Comparison of ENCODE assay signal across 13 cellular contexts in genomic region chr2:25885933-25886332, GRCh38. TPM values are rescaled to one million over a fixed set of nuclear protein-coding genes. Genes with fewer than 3 reads are reported as not detected.
A peak's percentile ranks its signal among the peaks of the same experiment; 100 is the strongest.
DNase-seq lines count a peak whose midpoint lies in the region; ATAC-seq, FAIRE-seq and TF ChIP-seq lines count a peak whose summit lies in the region.
"Had no signal": no experiment of that assay in that cellular context is flagged by ENCODE, and none has a peak within 500 bp of the region (broad histone marks: within the 10 kb centered on the region; RNA-seq: fewer than 3 reads in every experiment).

No MANE protein-coding gene starts in this region.

- no peaks in the 10 kb centered on the region for H3K4me1 Mint-ChIP-seq in mesothelial cell of epicardium

- no peaks in the 10 kb centered on the region for H3K27me3 ChIP-seq in PC-9 (ENCODE audit: insufficient read depth, low read depth)
- H3K27me3 ChIP-seq in endothelial cell of umbilical vein (ENCODE audit: control insufficient read depth in 2 of 2, insufficient read depth in 2 of 2, low read length in 2 of 2) = peaks cover 0 to 5% of the 10 kb centered on the region in 2 experiments
- H3K27me3 ChIP-seq: ascending aorta had no signal

- H3K9me3 Mint-ChIP-seq in mesothelial cell of epicardium = no peaks in the 10 kb centered on the region

- no peak overlapping the region for H3K27ac ChIP-seq in PC-9
- no peak overlapping the region for H3K27ac ChIP-seq in endothelial cell of umbilical vein (ENCODE audit: insufficient read depth, low read depth, low read length)
- H3K27ac ChIP-seq: ascending aorta had no signal

- DNase-seq in GM04503 (ENCODE audit: low read depth) (peak; percentile 36), PC-9 (peak; percentile 25 to 91), endothelial cell of umbilical vein (ENCODE audit: low read depth, low spot score) (peak; percentile 12), skeletal muscle cell (ENCODE audit: low read depth) (peak; percentile 73), mesothelial cell of epicardium (ENCODE audit: low spot score in 2 of 2, unreplicated experiment in 2 of 2) (no peak)
- DNase-seq: activated T-cell treated with anti-CD3 and anti-CD28 coated beads, Interleukin-2, amount 50 U/mL, for 72 hours; Caco-2; NCI-H1105 treated with DMSO at 0.1 percent for 48 hours; NCI-H748 treated with DMSO at 0.1 percent for 48 hours; substantia nigra had no signal

- intact Hi-C loops in PC-9 (cut with micrococcal nuclease; ENCODE audit: unreplicated experiment) (no loop called here), endothelial cell of umbilical vein (cut with micrococcal nuclease) (no loop called here)

- FAIRE-seq in endothelial cell of umbilical vein (lab: Jason Lieb, UNC) = peak; percentile 31

- no peak for TF ChIP-seq POLR2A in endothelial cell of umbilical vein (IDR thresholded peaks at IDR 0.05; ENCODE audit: low read depth, low read length)

- H4K20me1 ChIP-seq in PC-9 (ENCODE audit: insufficient read depth) (no peaks in the 10 kb centered on the region), endothelial cell of umbilical vein (replicated peaks; ENCODE audit: control insufficient read depth, extremely low read depth, insufficient read depth, low read length) (no peaks in the 10 kb centered on the region)

- POLR2A ChIA-PET in PC-9 (lab: Charles Lee; ENCODE audit: unreplicated experiment) (no interaction called here), endothelial cell of umbilical vein (lab: Charles Lee) (no interaction called here)

- ATAC-seq in HG03025 (IDR thresholded peaks at IDR 0.05; ENCODE audit: low FRiP score, unreplicated experiment) (no peak), HG03159 (IDR thresholded peaks at IDR 0.05; ENCODE audit: unreplicated experiment) (no peak)
- ATAC-seq: activated T-cell treated with anti-CD3 and anti-CD28 coated beads, Interleukin-2, amount 50 U/mL, for 72 hours had no signal

- no peak overlapping the region for H3K27ac Mint-ChIP-seq in mesothelial cell of epicardium
- H3K27ac Mint-ChIP-seq: activated T-cell treated with anti-CD3 and anti-CD28 coated beads, Interleukin-2, amount 50 U/mL, for 72 hours had no signal

- H3K4me2 ChIP-seq in PC-9 = peak overlapping the region; percentile 42
- H3K4me2 ChIP-seq in endothelial cell of umbilical vein (ENCODE audit: insufficient read depth, low read length) = no peak overlapping the region

- peaks cover 56% of the 10 kb centered on the region for H3K27me3 Mint-ChIP-seq in mesothelial cell of epicardium (ENCODE audit: low read depth)

- H2AFZ ChIP-seq in PC-9 = no peak overlapping the region
- H2AFZ ChIP-seq in endothelial cell of umbilical vein (ENCODE audit: low read depth, low read length) = no peak overlapping the region

- peaks cover 11% of the 10 kb centered on the region for H3K4me1 ChIP-seq in PC-9 (replicated peaks; ENCODE audit: insufficient read depth)
- H3K4me1 ChIP-seq in endothelial cell of umbilical vein (ENCODE audit: control insufficient read depth, extremely low read depth, insufficient read depth, low read length) = no peaks in the 10 kb centered on the region
- H3K4me1 ChIP-seq: ascending aorta, Caco-2 had no signal

- no peaks in the 10 kb centered on the region for H3K9me1 ChIP-seq in endothelial cell of umbilical vein (replicated peaks; ENCODE audit: control insufficient read depth, extremely low read depth, insufficient read depth, low read length)

- CTCF ChIA-PET in PC-9 (lab: Charles Lee) = no interaction called here
- CTCF ChIA-PET in endothelial cell of umbilical vein (lab: Charles Lee) = no interaction called here

- H3K36me3 ChIP-seq in PC-9 (ENCODE audit: low read depth) (no peaks in the 10 kb centered on the region), endothelial cell of umbilical vein (ENCODE audit: control insufficient read depth in 2 of 2, extremely low read depth in 1 of 2, insufficient read depth in 2 of 2, low read length in 2 of 2) (no peaks in the 10 kb centered on the region)
- H3K36me3 ChIP-seq: ascending aorta had no signal

- no peaks in the 10 kb centered on the region for H3K9me2 ChIP-seq in PC-9 (ENCODE audit: insufficient read depth)

- H3K36me3 Mint-ChIP-seq in mesothelial cell of epicardium = no peaks in the 10 kb centered on the region

- H3K9ac ChIP-seq in endothelial cell of umbilical vein (replicated peaks; ENCODE audit: extremely low read depth, insufficient read depth, low read length) = no peak overlapping the region

- dilution Hi-C loops in endothelial cell of umbilical vein (cut with MboI; ENCODE audit: extremely low pct_ligation_motif_present, low sequenced_read_pairs) = no loop called here

- H3K4me3 Mint-ChIP-seq in mesothelial cell of epicardium = no peak overlapping the region
- H3K4me3 Mint-ChIP-seq: activated T-cell treated with anti-CD3 and anti-CD28 coated beads, Interleukin-2, amount 50 U/mL, for 72 hours had no signal

- no peak for TF ChIP-seq CTCF in PC-9 (conservative IDR thresholded peaks at IDR 0.05)
- TF ChIP-seq CTCF in endothelial cell of umbilical vein (IDR thresholded peaks at IDR 0.05; ENCODE audit: extremely low read depth in 1 of 2, insufficient read depth in 1 of 2, low read depth in 1 of 2, low read length in 2 of 2) = no peak
- TF ChIP-seq CTCF in mesothelial cell of epicardium (IDR thresholded peaks at IDR 0.05; ENCODE audit: unreplicated experiment) = no peak

- H3K9me3 ChIP-seq in PC-9 (ENCODE audit: insufficient read depth, low read depth) (no peaks in the 10 kb centered on the region), endothelial cell of umbilical vein (replicated peaks; ENCODE audit: control insufficient read depth, insufficient read depth, low read length) (no peaks in the 10 kb centered on the region)
- H3K9me3 ChIP-seq: ascending aorta, Caco-2 had no signal

- H3K79me2 ChIP-seq in PC-9 (ENCODE audit: low read depth) = no peaks in the 10 kb centered on the region
- no peaks in the 10 kb centered on the region for H3K79me2 ChIP-seq in endothelial cell of umbilical vein (ENCODE audit: control insufficient read depth, insufficient read depth, low read length)

- BruUV-seq in PC-9 (replicated peaks; lab: Mats Ljungman, UMichigan) (no TSS peak), endothelial cell of umbilical vein (replicated peaks; lab: Mats Ljungman, UMichigan) (no TSS peak)

- no peaks in the 10 kb centered on the region for H3F3A ChIP-seq in PC-9 (ENCODE audit: insufficient read depth, low read depth)

- H3K4me3 ChIP-seq in PC-9 = no peak overlapping the region
- H3K4me3 ChIP-seq in endothelial cell of umbilical vein (replicated peaks in 1 of 3; ENCODE audit: insufficient read depth in 1 of 3, low read depth in 1 of 3, low read length in 3 of 3) = no peak overlapping the region
- H3K4me3 ChIP-seq in skeletal muscle cell (ENCODE audit: low read depth, low read length) = no peak overlapping the region
- H3K4me3 ChIP-seq: ascending aorta had no signal

TF ChIP-seq in endothelial cell of umbilical vein, 7 proteins besides CTCF, POLR2A, EP300 and RAD21:
- TF ChIP-seq EZH2 (IDR thresholded peaks at IDR 0.05; ENCODE audit: borderline replicate concordance, low read depth, low read length, severe bottlenecking) (no peak), MAX (IDR thresholded peaks at IDR 0.05; ENCODE audit: insufficient read depth, insufficient read length) (no peak), POLR2AphosphoS5 (IDR thresholded peaks at IDR 0.05; ENCODE audit: insufficient read depth, low read depth, low read length) (no peak), GATA2 (IDR thresholded peaks at IDR 0.05; ENCODE audit: insufficient read depth, insufficient read length, low read depth, low read length) (no peak), FOS (IDR thresholded peaks at IDR 0.05; ENCODE audit: borderline replicate concordance, insufficient read depth, low read length) (peak; percentile 38), MYC (IDR thresholded peaks at IDR 0.05; ENCODE audit: low read depth, low read length) (no peak), JUN (IDR thresholded peaks at IDR 0.05; ENCODE audit: borderline replicate concordance, insufficient read depth, insufficient read length, low read depth) (no peak)

RNA-seq across cellular contexts. Expression of gene ASXL2, which starts 7.6 kb away (rescaled TPM):
- total RNA-seq in PC-9 (2021) (19.2 and 34.5 TPM in 2 replicates), endothelial cell of umbilical vein (30.6 and 33.8 TPM in 2 replicates), mesothelial cell of epicardium (24.8 to 25.5 TPM (median 25.4 TPM) in 3 replicates)
- 5.2 and 6.1 TPM in 2 replicates for polyA plus RNA-seq in endothelial cell of umbilical vein
- 7.0 and 7.3 TPM in 2 replicates for polyA plus RNA-seq in endothelial cell of umbilical vein (2011; cell fraction: cytosol; rRNA removed)
- 15.2 and 16.0 TPM in 2 replicates for polyA plus RNA-seq in endothelial cell of umbilical vein (2011; cell fraction: nucleus; rRNA removed)
- 14.5 and 16.9 TPM in 2 replicates for polyA plus RNA-seq in endothelial cell of umbilical vein (2012)
- 18.7 and 20.8 TPM in 2 replicates for polyA minus RNA-seq in endothelial cell of umbilical vein
- polyA minus RNA-seq in endothelial cell of umbilical vein (2011; cell fraction: cytosol; rRNA and poly(A)+ RNA removed) = 14.2 TPM
- 19.4 and 27.7 TPM in 2 replicates for polyA minus RNA-seq in endothelial cell of umbilical vein (2011; cell fraction: nucleus; rRNA and poly(A)+ RNA removed)

Comparison
In these comparisons a context has a peak if more than half of its experiments do, and no peak if none do; other contexts are left out.
1. DNase-seq: peak in GM04503 (single experiment), PC-9 (2 of 2), endothelial cell of umbilical vein (single experiment) and skeletal muscle cell (single experiment); none in mesothelial cell of epicardium (0 of 2).